Comparison of ENCODE assay signal across 8 cellular contexts in the genomic region with DNA sequence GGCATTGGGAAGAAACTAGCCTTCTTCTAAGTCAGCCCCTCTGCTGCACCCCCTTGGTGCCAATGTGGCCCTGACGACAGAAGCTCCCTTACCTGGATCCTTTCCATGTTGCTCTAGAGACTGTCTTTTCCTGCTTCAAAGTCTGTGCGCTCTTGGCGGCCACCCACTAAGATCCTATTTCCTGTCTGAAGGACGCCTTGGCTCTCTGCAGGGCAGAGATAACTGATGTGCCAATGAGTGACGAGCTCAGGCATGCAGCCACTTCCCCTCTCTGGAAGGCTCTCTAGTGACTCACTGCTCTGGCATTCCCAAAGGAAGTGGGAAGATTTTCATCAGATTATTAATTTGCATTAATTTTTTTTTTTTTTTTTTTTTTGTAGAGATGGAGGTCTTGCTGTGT.
A peak's percentile ranks its signal among the peaks of the same experiment; 100 is the strongest.
DNase-seq lines count a peak whose midpoint lies in the region; ATAC-seq, FAIRE-seq and TF ChIP-seq lines count a peak whose summit lies in the region.

No MANE protein-coding gene starts in this region.

- H3K4me1 ChIP-seq in spleen, result peaks cover 0 to 24% (median 10%) of the 10 kb centered on the region in 6 donors

- no peak for ATAC-seq in HG03159 (IDR thresholded peaks at IDR 0.05; ENCODE audit: unreplicated experiment)

- intact Hi-C loops in spleen (cut with DNase I; ENCODE audit: low total_unique reads), result no loop called here

- H3K4me3 ChIP-seq in spleen, result peak overlapping the region in 4 of 8 donors; percentile 1 to 39 (median 10)

- 1 to 5% (median 3%) methylated on average over 5 of the region's 5 CpGs for whole genome bisulfite sequencing in spleen, 5 donors

- H3K9me3 ChIP-seq in spleen, result no peaks in the 10 kb centered on the region

- no peak for FAIRE-seq in GM12891 (lab: Jason Lieb, UNC)

- no peaks in the 10 kb centered on the region for H3K36me3 ChIP-seq in spleen

- peaks cover 0 to 17% (median 0%) of the 10 kb centered on the region in 7 donors for H3K27me3 ChIP-seq in spleen (replicated peaks in 1 of 7)

- no peak for TF ChIP-seq CTCF in spleen (IDR thresholded peaks at IDR 0.05 in 8 of 11, conservative IDR thresholded peaks at IDR 0.05 in 3 of 11)

- TF ChIP-seq POLR2A in spleen (IDR thresholded peaks at IDR 0.05) (no peak), GM12891 (IDR thresholded peaks at IDR 0.05; ENCODE audit: low read depth, low read length) (no peak)

- peak overlapping the region in 5 of 8 donors; percentile 52 to 62 (median 57) for H3K27ac ChIP-seq in spleen

- DNase-seq in HS-5 (ENCODE audit: low read depth), result peak; percentile 84
- DNase-seq in amniotic epithelial cell (ENCODE audit: low read depth), result peak; percentile 91
- peak; percentile 69 for DNase-seq in hepatic stellate cell (ENCODE audit: low spot score)
- no peak for DNase-seq in spleen
- no peak for DNase-seq in T-helper 1 cell
- no peak for DNase-seq in NCI-H2029 (lab: John Stamatoyannopoulos, UW)
- no peak for DNase-seq in GM12891 (ENCODE audit: insufficient read length, low spot score)

TF ChIP-seq in GM12891, 5 proteins besides CTCF, POLR2A, EP300 and RAD21:
- TF ChIP-seq POLR2AphosphoS5 (IDR thresholded peaks at IDR 0.05; ENCODE audit: low read depth, low read length) (no peak), SPI1 (IDR thresholded peaks at IDR 0.05; ENCODE audit: low read depth, low read length) (no peak), TAF1 (IDR thresholded peaks at IDR 0.05; ENCODE audit: low read depth, low read length) (no peak)
TF ChIP-seq in GM12891: peak in this region for 0.

Comparison
In these comparisons a context has a peak if more than half of its experiments do, and no peak if none do; other contexts are left out.
1. DNase-seq: peak in HS-5 (single experiment), amniotic epithelial cell (single experiment) and hepatic stellate cell (single experiment); none in spleen (single experiment), T-helper 1 cell (0 of 5), NCI-H2029 (single experiment) and GM12891 (single experiment).